Comparison of ENCODE assay signal across 8 cellular contexts in genomic region chr17:31313982-31314787, GRCh38. TPM values are rescaled to one million over a fixed set of nuclear protein-coding genes. Genes with fewer than 3 reads are reported as not detected.
DNase-seq lines count a peak whose midpoint lies in the region; ATAC-seq lines count a peak whose summit lies in the region.

Gene EVI2B (minus strand): TSS chr17:31314054. CDS start chr17:31305609, 8,445 bp downstream.

- DNase-seq in Jurkat, Clone E6-1 (ENCODE audit: low read depth, low spot score) = peak; percentile 47
- DNase-seq in memory B cell (ENCODE audit: low spot score in 2 of 2) = peak in 1 of 2 donors; percentile 32
- no peak for DNase-seq in glomerular visceral epithelial cell (ENCODE audit: extremely low spot score)
- DNase-seq in SHP77 (lab: John Stamatoyannopoulos, UW) = no peak

- no peaks in the 10 kb centered on the region for H3K9me3 Mint-ChIP-seq in activated T-helper 17 cell treated with anti-CD3 and anti-CD28 coated beads, Interleukin-2, amount 50 U/mL, for 72 hours
- H3K9me3 Mint-ChIP-seq in memory B cell = no peaks in the 10 kb centered on the region

- H3K27me3 Mint-ChIP-seq in activated T-helper 17 cell treated with anti-CD3 and anti-CD28 coated beads, Interleukin-2, amount 50 U/mL, for 72 hours = no peaks in the 10 kb centered on the region
- no peaks in the 10 kb centered on the region for H3K27me3 Mint-ChIP-seq in memory B cell

- peak within 1 kb of the TSS; percentile 94 for H3K4me3 ChIP-seq in GM08714 (ENCODE audit: low read length)
- H3K4me3 ChIP-seq in Jurkat, Clone E6-1 (ENCODE audit: low read length) = peak within 1 kb of the TSS; percentile 25

- peaks cover 26% of the 10 kb centered on the region for H3K36me3 Mint-ChIP-seq in activated T-helper 17 cell treated with anti-CD3 and anti-CD28 coated beads, Interleukin-2, amount 50 U/mL, for 72 hours (ENCODE audit: low read depth)
- peaks cover 19% of the 10 kb centered on the region for H3K36me3 Mint-ChIP-seq in memory B cell

- peak; percentile 54 for ATAC-seq in activated T-helper 17 cell treated with anti-CD3 and anti-CD28 coated beads, Interleukin-2, amount 50 U/mL, for 72 hours (replicated peaks)
- ATAC-seq in memory B cell (ENCODE audit: low read depth) (peak; percentile 51), HG02885 (IDR thresholded peaks at IDR 0.05; ENCODE audit: poor library complexity, unreplicated experiment) (no peak), GM19324 (IDR thresholded peaks at IDR 0.05; ENCODE audit: low FRiP score, unreplicated experiment) (no peak)

- peak within 1 kb of the TSS; percentile 85 for H3K27ac Mint-ChIP-seq in activated T-helper 17 cell treated with anti-CD3 and anti-CD28 coated beads, Interleukin-2, amount 50 U/mL, for 72 hours
- peak within 1 kb of the TSS; percentile 92 for H3K27ac Mint-ChIP-seq in memory B cell

- H3K4me1 Mint-ChIP-seq in activated T-helper 17 cell treated with anti-CD3 and anti-CD28 coated beads, Interleukin-2, amount 50 U/mL, for 72 hours = peaks cover 25% of the 10 kb centered on the region
- peaks cover 22% of the 10 kb centered on the region for H3K4me1 Mint-ChIP-seq in memory B cell

- H3K4me3 Mint-ChIP-seq in activated T-helper 17 cell treated with anti-CD3 and anti-CD28 coated beads, Interleukin-2, amount 50 U/mL, for 72 hours = peak within 1 kb of the TSS; percentile 75
- peak within 1 kb of the TSS; percentile 96 for H3K4me3 Mint-ChIP-seq in memory B cell

RNA-seq across cellular contexts. Expression of gene EVI2B, which starts in this region (rescaled TPM):
- polyA plus RNA-seq in Jurkat, Clone E6-1 (2012; ENCODE audit: insufficient read depth, insufficient read length) = 22.8 TPM
- 10 to 100 TPM; 18.5 to 20.7 TPM for total RNA-seq in activated T-helper 17 cell treated with anti-CD3 and anti-CD28 coated beads, Interleukin-2, amount 50 U/mL, for 72 hours

Comparison
In these comparisons a context has a peak if more than half of its experiments do, and no peak if none do; other contexts are left out.
1. ATAC-seq: peak in activated T-helper 17 cell treated with anti-CD3 and anti-CD28 coated beads, Interleukin-2, amount 50 U/mL, for 72 hours (single experiment) and memory B cell (single experiment); none in HG02885 (single experiment) and GM19324 (single experiment).